ENCODE assay signal across 26 cellular contexts in genomic region chr5:9494321-9494720, GRCh38. TPM values are rescaled to one million over a fixed set of nuclear protein-coding genes. Genes with fewer than 3 reads are reported as not detected.
DNase-seq lines count a peak whose midpoint lies in the region; ATAC-seq, FAIRE-seq and TF ChIP-seq lines count a peak whose summit lies in the region.
"Had no signal": no experiment of that assay in that cellular context is flagged by ENCODE, and none has a peak within 500 bp of the region (broad histone marks: within the 10 kb centered on the region; RNA-seq: fewer than 3 reads in every experiment).

No MANE protein-coding gene starts in this region.

- TF ChIP-seq CTCF in SK-N-SH (IDR thresholded peaks at IDR 0.05) (no peak), H1 (IDR thresholded peaks at IDR 0.05; ENCODE audit: control extremely low read depth in 1 of 3, insufficient read depth in 1 of 3, low read depth in 1 of 3, low read length in 3 of 3) (no peak)

- TF ChIP-seq RAD21 in SK-N-SH (IDR thresholded peaks at IDR 0.05; ENCODE audit: low read length) (no peak), H1 (IDR thresholded peaks at IDR 0.05 in 1 of 2, conservative IDR thresholded peaks at IDR 0.05 in 1 of 2; ENCODE audit: low read depth in 2 of 2, low read length in 2 of 2) (no peak)

- H3K23me2 ChIP-seq in H1 (ENCODE audit: low read depth, low read length), result no peaks in the 10 kb centered on the region

- H2AK5ac ChIP-seq in H1 (ENCODE audit: low read depth, low read length), result no peak overlapping the region

- CTCF ChIA-PET in SK-N-SH (lab: Yijun Ruan, JAX), result interaction anchor here (0.7 kb wide), 1 partner anchor 17 kb away, joined by 3 read pairs; no protein-coding TSS in a partner anchor
- CTCF ChIA-PET in H1 (lab: Charles Lee; ENCODE audit: partially characterized antibody), result no interaction called here

- no peaks in the 10 kb centered on the region for H3K79me1 ChIP-seq in H1 (ENCODE audit: low read depth, low read length)

- no peak overlapping the region for H2BK15ac ChIP-seq in H1 (ENCODE audit: low read length)

- no peak for TF ChIP-seq POLR2A in H1 (IDR thresholded peaks at IDR 0.05; ENCODE audit: control extremely low read depth in 1 of 2, low read depth in 2 of 2, low read length in 2 of 2)

- no peak overlapping the region for H2BK120ac ChIP-seq in H1 (replicated peaks; ENCODE audit: low read depth, low read length)

- no peak overlapping the region for H4K5ac ChIP-seq in H1 (ENCODE audit: insufficient read length, low read depth, low read length)

- H3K4me2 ChIP-seq in SK-N-SH (no peak overlapping the region), H1 (ENCODE audit: insufficient read depth in 1 of 2, low read depth in 2 of 2, low read length in 2 of 2) (no peak overlapping the region)
- H3K4me2 ChIP-seq: BLaER1 had no signal

- H4K20me1 ChIP-seq in SK-N-SH (ENCODE audit: insufficient read depth) (no peaks in the 10 kb centered on the region), H1 (replicated peaks in 1 of 2; ENCODE audit: control insufficient read depth in 1 of 2, insufficient read depth in 2 of 2, low read length in 2 of 2) (no peaks in the 10 kb centered on the region)
- H4K20me1 ChIP-seq: BLaER1 had no signal

- DNase-seq in SK-N-SH (peak; percentile 20), H1 (ENCODE audit: low read depth in 1 of 2, low spot score in 2 of 2) (no peak), retina (peak; percentile 51), NCI-H2171 treated with DMSO at 0.1 percent for 48 hours (lab: John Stamatoyannopoulos, UW) (no peak)
- DNase-seq: 8988T; ACHN; BE2C; C1 segment of cervical spinal cord; CD4-positive, alpha-beta memory T cell; CD4-positive, CD25-positive, alpha-beta regulatory T cell; CD8-positive, alpha-beta memory T cell; COR-L47; DMS 273 treated with DMSO at 0.1 percent for 48 hours; DMS153; DMS53; DND-41; EL; GDM1 had no signal

- H2BK12ac ChIP-seq in H1 (ENCODE audit: low read depth, low read length), result no peak overlapping the region

- H2AFZ ChIP-seq in SK-N-SH (ENCODE audit: low read depth), result no peak overlapping the region
- no peak overlapping the region for H2AFZ ChIP-seq in H1 (ENCODE audit: low read length)

- no peak overlapping the region for H3K4me3 ChIP-seq in SK-N-SH (ENCODE audit: low read depth in 2 of 2, low read length in 1 of 2)
- H3K4me3 ChIP-seq in H1 (ENCODE audit: extremely low read depth in 1 of 4, insufficient read depth in 2 of 4, low read depth in 3 of 4, low read length in 4 of 4), result no peak overlapping the region
- H3K4me3 ChIP-seq: BLaER1, GM12878 had no signal

- H3K4me1 ChIP-seq in SK-N-SH (ENCODE audit: control insufficient read depth in 1 of 2, insufficient read depth in 2 of 2, low read depth in 1 of 2, low read length in 1 of 2), result peaks cover 0 to 5% of the 10 kb centered on the region in 2 experiments; a peak in 2 of 4 replicates
- peaks cover 0 to 10% (median 3%) of the 10 kb centered on the region in 4 experiments; a peak in 2 of 7 replicates for H3K4me1 ChIP-seq in H1 (replicated peaks in 1 of 4; ENCODE audit: control insufficient read depth in 3 of 4, insufficient read depth in 4 of 4, low read length in 3 of 4)
- H3K4me1 ChIP-seq: BE2C, BLaER1 had no signal

- H3F3A ChIP-seq in SK-N-SH (replicated peaks; ENCODE audit: insufficient read depth), result no peaks in the 10 kb centered on the region

- H3K79me2 ChIP-seq in SK-N-SH (ENCODE audit: insufficient read depth) (no peaks in the 10 kb centered on the region), H1 (ENCODE audit: control insufficient read depth in 1 of 2, insufficient read depth in 2 of 2, low read length in 2 of 2) (no peaks in the 10 kb centered on the region)

- H3K9me3 ChIP-seq in SK-N-SH (no peaks in the 10 kb centered on the region), H1 (ENCODE audit: insufficient read depth in 2 of 2, low read depth in 1 of 2, low read length in 1 of 2) (no peaks in the 10 kb centered on the region)
- H3K9me3 ChIP-seq: BE2C, BLaER1 had no signal

- H3K14ac ChIP-seq in H1 (ENCODE audit: insufficient read length), result no peak overlapping the region

- no peak overlapping the region for H3K9ac ChIP-seq in SK-N-SH
- no peak overlapping the region for H3K9ac ChIP-seq in H1 (replicated peaks in 1 of 4; ENCODE audit: extremely low read depth in 1 of 4, low read depth in 3 of 4, low read length in 3 of 4)
- H3K9ac ChIP-seq: BLaER1 had no signal

- H3K18ac ChIP-seq in H1 (ENCODE audit: extremely low read depth, low read length), result no peak overlapping the region

- no peak overlapping the region for H3K56ac ChIP-seq in H1 (replicated peaks; ENCODE audit: insufficient read length, low read depth, low read length)

- no peak overlapping the region for H2BK20ac ChIP-seq in H1 (ENCODE audit: low read length)

- WGBS in SK-N-SH (ENCODE audit: low lambda C conversion rate), result 46% methylated on average over 3 of the region's 3 CpGs
- 93% methylated on average over 3 of the region's 3 CpGs; no CpG with 5 or more reads in 1 of the 2 experiments for whole genome bisulfite sequencing in H1 (ENCODE audit: extremely low coverage in 1 of 2, insufficient coverage in 1 of 2, insufficient read length in 1 of 2, insufficient replicate concordance in 2 of 2, low coverage in 1 of 2, low lambda C conversion rate in 2 of 2, missing lambda C conversion rate in 1 of 2), 2 experiments

- no peak for FAIRE-seq in H1 (lab: Jason Lieb, UNC)
- FAIRE-seq: A204.1, GM12878, GM12892, GM18507 had no signal

- H3K36me3 ChIP-seq in SK-N-SH (replicated peaks in 1 of 2; ENCODE audit: control insufficient read depth in 1 of 2, insufficient read depth in 2 of 2, low read length in 1 of 2) (no peaks in the 10 kb centered on the region), H1 (ENCODE audit: control insufficient read depth in 2 of 4, insufficient read depth in 4 of 4, low read length in 3 of 4) (no peaks in the 10 kb centered on the region)
- H3K36me3 ChIP-seq: BE2C, BLaER1 had no signal

- no peaks in the 10 kb centered on the region for H3K9me2 ChIP-seq in SK-N-SH

- ATAC-seq in SK-N-SH treated with all-trans-retinoic acid at 6 μM for 48 hours (no peak), GM19452 (IDR thresholded peaks at IDR 0.05; ENCODE audit: unreplicated experiment) (no peak)
- ATAC-seq: GM12878 had no signal

- no peak overlapping the region for H3K27ac ChIP-seq in SK-N-SH (ENCODE audit: low read depth in 2 of 2, low read length in 1 of 2)
- H3K27ac ChIP-seq in H1 (ENCODE audit: low read depth, low read length), result no peak overlapping the region
- H3K27ac ChIP-seq: BLaER1 had no signal

- H2BK5ac ChIP-seq in H1 (ENCODE audit: low read depth, low read length), result no peak overlapping the region

- no peaks in the 10 kb centered on the region for H3K27me3 ChIP-seq in SK-N-SH (ENCODE audit: insufficient read depth)
- H3K27me3 ChIP-seq in H1 (replicated peaks in 1 of 4; ENCODE audit: control insufficient read depth in 3 of 4, extremely low read depth in 1 of 4, insufficient read depth in 3 of 4, low read length in 3 of 4), result no peaks in the 10 kb centered on the region
- H3K27me3 ChIP-seq: BE2C, BLaER1 had no signal

- no peak overlapping the region for H3K4ac ChIP-seq in H1 (replicated peaks; ENCODE audit: insufficient read length, low read depth, low read length)

- peak overlapping the region; percentile 45; the same call in 1 of the 2 replicates for H4K8ac ChIP-seq in H1 (ENCODE audit: extremely low read depth, insufficient read depth, low read length)

- H3K23ac ChIP-seq in H1 (ENCODE audit: insufficient read length), result no peak overlapping the region

- TF ChIP-seq EP300 in SK-N-SH (IDR thresholded peaks at IDR 0.05; ENCODE audit: borderline replicate concordance in 1 of 2, low read depth in 1 of 2, low read length in 1 of 2), result no peak; a peak in 1 of 4 replicates
- TF ChIP-seq EP300 in H1 (IDR thresholded peaks at IDR 0.05; ENCODE audit: borderline replicate concordance in 1 of 2, low read depth in 2 of 2, low read length in 2 of 2), result no peak

- H4K91ac ChIP-seq in H1 (replicated peaks; ENCODE audit: insufficient read length, low read length), result no peak overlapping the region

- POLR2A ChIA-PET in SK-N-SH (lab: Yijun Ruan, JAX) (no interaction called here), H1 (lab: Charles Lee; ENCODE audit: partially characterized antibody) (no interaction called here)

TF ChIP-seq in SK-N-SH, 30 proteins besides CTCF, POLR2A, EP300 and RAD21 (continues in another document):
- TF ChIP-seq GATA2 (CRISPR knock-in tag; IDR thresholded peaks at IDR 0.05) (peak; percentile 38; the same call in 1 of the 2 replicates), SMC3 (IDR thresholded peaks at IDR 0.05; ENCODE audit: low read depth, low read length) (no peak), NRF1 (IDR thresholded peaks at IDR 0.05; ENCODE audit: low read depth, low read length) (no peak), MEF2A (IDR thresholded peaks at IDR 0.05; ENCODE audit: borderline replicate concordance, low read depth) (no peak), SIN3A (IDR thresholded peaks at IDR 0.05; ENCODE audit: borderline replicate concordance, low read depth, low read length) (no peak)

TF ChIP-seq in SK-N-SH treated with all-trans-retinoic acid at 6 μM for 48 hours, 23 proteins besides CTCF, POLR2A, EP300 and RAD21 (continues in another document):
- no peak for TF ChIP-seq BACH2 (CRISPR knock-in tag; IDR thresholded peaks at IDR 0.05; ENCODE audit: borderline replicate concordance)
- no peak for TF ChIP-seq RARB (CRISPR knock-in tag; IDR thresholded peaks at IDR 0.05)
- no peak for TF ChIP-seq ISL1 (CRISPR knock-in tag; IDR thresholded peaks at IDR 0.05)

TF ChIP-seq in H1, 55 proteins besides CTCF, POLR2A, EP300 and RAD21:
- TF ChIP-seq TBP (IDR thresholded peaks at IDR 0.05; ENCODE audit: low read depth, low read length), result no peak
- TF ChIP-seq RBBP5 (IDR thresholded peaks at IDR 0.05; ENCODE audit: borderline replicate concordance, low read depth, low read length), result no peak
- TF ChIP-seq SIRT6 (IDR thresholded peaks at IDR 0.05; ENCODE audit: low read length), result no peak
- TF ChIP-seq SP1 (IDR thresholded peaks at IDR 0.05; ENCODE audit: low read depth, low read length), result no peak
TF ChIP-seq in H1: peak in this region for 0.

RNA-seq across cellular contexts. Expression of gene SEMA5A, which starts 51.6 kb away (rescaled TPM):
- polyA plus RNA-seq in SK-N-SH (2012; rRNA removed) (0.58 and 0.71 TPM in 2 replicates), H1 (2011; rRNA removed) (5.3 and 5.7 TPM in 2 replicates)
- polyA plus RNA-seq in SK-N-SH (2012; cell fraction: cytosol; rRNA removed), result 0.59 and 0.98 TPM in 2 replicates
- 0.32 and 0.48 TPM in 2 replicates for polyA plus RNA-seq in SK-N-SH (2012; cell fraction: nucleus; rRNA removed)
- total RNA-seq in H1 (2021; fragmentation: NEBNext Ultra II Directional; extraction: Animal tissue kit (Norgen Biotek cat#: 25700)), result 8.7 and 8.9 TPM in 2 replicates
- 3.1 TPM for polyA plus RNA-seq in H1 (2011; cell fraction: cytosol; rRNA removed)
- 13.6 TPM for polyA plus RNA-seq in H1 (2011; cell fraction: nucleus; rRNA removed)
- polyA plus RNA-seq in H1 (2012, experiment 1 of 2), result 2.9 to 4.5 TPM (median 3.6 TPM) in 4 replicates
- 0.58 TPM for polyA plus RNA-seq in H1 (2012, experiment 2 of 2)
- 5.7 TPM for polyA plus RNA-seq in H1 (2013, experiment 1 of 2)
- polyA plus RNA-seq in H1 (2013, experiment 2 of 2), result 5.2 TPM
- polyA minus RNA-seq in H1 (2011; rRNA and poly(A)+ RNA removed), result 42.5 and 55.6 TPM in 2 replicates
- 11.8 TPM for polyA minus RNA-seq in H1 (2011; cell fraction: cytosol; rRNA and poly(A)+ RNA removed)
- 39.9 TPM for polyA minus RNA-seq in H1 (2011; cell fraction: nucleus; rRNA and poly(A)+ RNA removed)
- total RNA-seq: CD8-positive, alpha-beta memory T cell had no signal
- polyA plus RNA-seq: CD14-positive monocyte; CD8-positive, alpha-beta memory T cell had no signal

Comparison
In these comparisons a context has a peak if more than half of its experiments do, and no peak if none do; other contexts are left out.
1. DNase-seq: peak in SK-N-SH (single experiment) and retina (single experiment); none in H1 (0 of 2) and NCI-H2171 treated with DMSO at 0.1 percent for 48 hours (single experiment).